In genomic region chr7:146698995-146699610, GRCh38 we compare ENCODE assay signal across 21 cellular contexts.
"Had no signal": no experiment of that assay in that cellular context is flagged by ENCODE, and none has a peak within 500 bp of the region (broad histone marks: within the 10 kb centered on the region; RNA-seq: fewer than 3 reads in every experiment).

No MANE protein-coding gene starts in this region.

- H3K27ac ChIP-seq: heart left ventricle, neutrophil, right atrium auricular region, sigmoid colon, skin epidermis, stomach, thoracic aorta, transverse colon had no signal

- H3K36me3 Mint-ChIP-seq: naive thymus-derived CD4-positive, alpha-beta T cell had no signal

- H3K4me1 ChIP-seq: heart left ventricle, right atrium auricular region, sigmoid colon, stomach, transverse colon had no signal

- H3K4me3 Mint-ChIP-seq: naive thymus-derived CD4-positive, alpha-beta T cell had no signal

- H3K36me3 ChIP-seq: heart left ventricle, neutrophil, right atrium auricular region, sigmoid colon, stomach, thoracic aorta, transverse colon had no signal

- H3K27me3 Mint-ChIP-seq: naive thymus-derived CD4-positive, alpha-beta T cell had no signal

- H3K4me3 ChIP-seq: heart left ventricle, lung, right atrium auricular region, sigmoid colon, skin epidermis, stomach, thoracic aorta, transverse colon had no signal

- H3K27ac Mint-ChIP-seq: naive thymus-derived CD4-positive, alpha-beta T cell had no signal

- H3K4me1 Mint-ChIP-seq: naive thymus-derived CD4-positive, alpha-beta T cell had no signal

- H3K9me3 ChIP-seq: heart left ventricle, neutrophil, right atrium auricular region, sigmoid colon, stomach, thoracic aorta had no signal

- DNase-seq: effector memory CD4-positive, alpha-beta T cell; heart left ventricle; hippocampal formation; left colon; left ventricle myocardium superior; mesenchymal stem cell; naive thymus-derived CD4-positive, alpha-beta T cell; posterior cingulate gyrus; sigmoid colon; stimulated activated CD4-positive, alpha-beta T cell treated with anti-CD3 and anti-CD28 coated beads, Interleukin-2, amount 100 ng/mL, for 24 hours; stimulated activated CD4-positive, alpha-beta T cell treated with anti-CD3 and anti-CD28 coated beads, Interleukin-4, amount 100 ng/mL, for 4 hours; stimulated activated naive CD4-positive, alpha-beta T cell; stomach; substantia nigra; transverse colon had no signal

- ATAC-seq: esophagus mucosa; heart left ventricle; left colon; left ventricle myocardium superior; naive thymus-derived CD4-positive, alpha-beta T cell had no signal

- H3K27me3 ChIP-seq: heart left ventricle, neutrophil, right atrium auricular region, sigmoid colon, stomach, transverse colon had no signal
